In the genomic region with DNA sequence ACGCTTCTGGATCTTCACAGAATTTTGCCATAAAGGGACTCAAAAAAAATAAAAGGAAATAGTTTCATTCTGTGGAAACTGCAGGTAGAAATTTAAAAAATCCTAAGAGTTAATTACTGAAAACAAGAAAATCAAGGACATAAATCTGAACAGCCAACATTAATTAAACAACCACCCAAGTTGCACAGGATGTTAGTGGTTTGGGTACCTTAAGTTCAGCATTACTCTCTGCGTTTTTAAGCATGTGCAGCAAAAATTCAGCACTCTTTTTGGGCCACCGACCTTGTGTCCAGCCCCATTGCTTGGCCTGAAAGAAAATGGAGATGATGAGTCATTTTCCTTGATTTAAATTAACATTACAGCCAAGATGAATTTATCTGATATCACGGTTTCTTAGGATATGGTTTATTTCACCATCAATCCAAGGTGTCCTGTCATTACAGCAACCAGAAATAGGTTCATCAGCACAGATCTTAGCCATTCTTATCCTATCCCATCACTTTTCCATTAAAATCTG, we compare ENCODE assay signal across 10 cellular contexts. TPM values are rescaled to one million over a fixed set of nuclear protein-coding genes. Genes with fewer than 3 reads are reported as not detected.
DNase-seq lines count a peak whose midpoint lies in the region; ATAC-seq, FAIRE-seq and TF ChIP-seq lines count a peak whose summit lies in the region.
"Had no signal": no experiment of that assay in that cellular context is flagged by ENCODE, and none has a peak within 500 bp of the region (broad histone marks: within the 10 kb centered on the region; RNA-seq: fewer than 3 reads in every experiment).

No MANE protein-coding gene starts in this region.

- peak overlapping the region; percentile 98 for H3K27ac Mint-ChIP-seq in activated CD4-positive, alpha-beta T cell treated with anti-CD3 and anti-CD28 coated beads, Interleukin-2, amount 10 ng/mL, durations not matched to agents 7 days and 5 days

- H3K27me3 Mint-ChIP-seq in activated CD4-positive, alpha-beta T cell treated with anti-CD3 and anti-CD28 coated beads, Interleukin-2, amount 10 ng/mL, durations not matched to agents 7 days and 5 days: peaks cover 2% of the 10 kb centered on the region

- H3K36me3 ChIP-seq in SK-N-MC (ENCODE audit: insufficient read depth, low read length) (peaks cover 44% of the 10 kb centered on the region), smooth muscle cell (ENCODE audit: low read depth) (peaks cover 3% of the 10 kb centered on the region), kidney (ENCODE audit: control insufficient read depth in 1 of 2, insufficient read depth in 2 of 2, low read length in 2 of 2) (peaks cover 19 to 28% of the 10 kb centered on the region in 2 donors)

- peaks cover 53% of the 10 kb centered on the region for H3K36me3 Mint-ChIP-seq in activated CD4-positive, alpha-beta T cell treated with anti-CD3 and anti-CD28 coated beads, Interleukin-2, amount 10 ng/mL, durations not matched to agents 7 days and 5 days (ENCODE audit: low read depth)

- H3K4me1 Mint-ChIP-seq in activated CD4-positive, alpha-beta T cell treated with anti-CD3 and anti-CD28 coated beads, Interleukin-2, amount 10 ng/mL, durations not matched to agents 7 days and 5 days: peaks cover 60% of the 10 kb centered on the region

- no peak for DNase-seq in activated CD4-positive, alpha-beta T cell treated with anti-CD3 and anti-CD28 coated beads, Interleukin-2, amount 10 ng/mL, durations not matched to agents 7 days and 5 days
- DNase-seq in activated CD4-positive, alpha-beta T cell treated with anti-CD3 and anti-CD28 coated beads for 4 hours: no peak
- no peak for DNase-seq in SK-N-MC (ENCODE audit: low read depth, low spot score)
- DNase-seq in epithelial cell of proximal tubule (ENCODE audit: low read depth): no peak
- no peak for DNase-seq in smooth muscle cell (lab: John Stamatoyannopoulos, UW; ENCODE audit: unreplicated experiment)
- DNase-seq in kidney: no peak
- DNase-seq in urothelium cell line (ENCODE audit: low spot score): no peak
- DNase-seq: OCI-M1, substantia nigra had no signal

- CTCF ChIA-PET in activated CD4-positive, alpha-beta T cell treated with anti-CD3 and anti-CD28 coated beads, Interleukin-2, amount 10 ng/mL, durations not matched to agents 7 days and 5 days (lab: Charles Lee): interaction anchor here (0.6 kb wide), 1 partner anchor 43 kb away, joined by 5 read pairs; no protein-coding TSS in a partner anchor

- FAIRE-seq in kidney (lab: Jason Lieb, UNC) (no peak), urothelium cell line (lab: Jason Lieb, UNC) (no peak)

- H3K27me3 ChIP-seq in smooth muscle cell (ENCODE audit: low read depth): no peaks in the 10 kb centered on the region

- H3F3A ChIP-seq in smooth muscle cell (ENCODE audit: low read depth): peaks cover 48% of the 10 kb centered on the region

- peaks cover 43% of the 10 kb centered on the region for H3K79me2 ChIP-seq in smooth muscle cell (ENCODE audit: low read depth)

- peak overlapping the region; percentile 99 for H3K4me3 Mint-ChIP-seq in activated CD4-positive, alpha-beta T cell treated with anti-CD3 and anti-CD28 coated beads, Interleukin-2, amount 10 ng/mL, durations not matched to agents 7 days and 5 days

- POLR2A ChIA-PET in activated CD4-positive, alpha-beta T cell treated with anti-CD3 and anti-CD28 coated beads, Interleukin-2, amount 10 ng/mL, durations not matched to agents 7 days and 5 days (lab: Charles Lee): no interaction called here

- H3K4me1 ChIP-seq in smooth muscle cell (ENCODE audit: low read depth): peaks cover 42% of the 10 kb centered on the region
- H3K4me1 ChIP-seq in kidney (ENCODE audit: control insufficient read depth in 1 of 2, insufficient read depth in 1 of 2, low read depth in 1 of 2, low read length in 2 of 2): peaks cover 8 to 21% of the 10 kb centered on the region in 2 donors

- intact Hi-C loops in kidney (cut with DNase I): no loop called here

- WGBS in smooth muscle cell (ENCODE audit: low lambda C conversion rate): 77% methylated on average over 4 of the region's 4 CpGs

- H3K9me3 Mint-ChIP-seq in activated CD4-positive, alpha-beta T cell treated with anti-CD3 and anti-CD28 coated beads, Interleukin-2, amount 10 ng/mL, durations not matched to agents 7 days and 5 days: no peaks in the 10 kb centered on the region

- peak overlapping the region; percentile 95 for H3K4me2 ChIP-seq in smooth muscle cell

- H3K4me3 ChIP-seq in SK-N-MC: peak overlapping the region; percentile 83
- peak overlapping the region; percentile 73 for H3K4me3 ChIP-seq in epithelial cell of proximal tubule (ENCODE audit: low read depth, low read length)
- H3K4me3 ChIP-seq in smooth muscle cell: peak overlapping the region; percentile 89
- H3K4me3 ChIP-seq in kidney (ENCODE audit: low read length in 2 of 2): no peak overlapping the region

- TF ChIP-seq CTCF in epithelial cell of proximal tubule (conservative IDR thresholded peaks at IDR 0.05; ENCODE audit: low read depth, low read length) (no peak), smooth muscle cell (IDR thresholded peaks at IDR 0.05; ENCODE audit: borderline replicate concordance, insufficient read depth, poor library complexity, severe bottlenecking) (no peak), kidney (IDR thresholded peaks at IDR 0.05; ENCODE audit: borderline replicate concordance, extremely low read depth, insufficient read depth) (no peak)

- H3K27ac ChIP-seq in SK-N-MC: peak overlapping the region; percentile 95
- H3K27ac ChIP-seq in smooth muscle cell (ENCODE audit: low read depth): peak overlapping the region; percentile 93
- no peak overlapping the region for H3K27ac ChIP-seq in kidney (ENCODE audit: low read depth in 2 of 2, low read length in 2 of 2)

- H3K9ac ChIP-seq in SK-N-MC (ENCODE audit: insufficient read length): peak overlapping the region; percentile 99
- peak overlapping the region; percentile 98 for H3K9ac ChIP-seq in smooth muscle cell (ENCODE audit: low read depth)
- H3K9ac ChIP-seq in kidney (ENCODE audit: low read length in 2 of 2): peak overlapping the region in 1 of 2 donors; percentile 26

- no peak for ATAC-seq in HG03354 (IDR thresholded peaks at IDR 0.05; ENCODE audit: poor library complexity, severe bottlenecking, unreplicated experiment)

- peaks cover 31% of the 10 kb centered on the region for H4K20me1 ChIP-seq in smooth muscle cell (ENCODE audit: low read depth)

- H2AFZ ChIP-seq in smooth muscle cell (ENCODE audit: low read depth): no peak overlapping the region

- no peaks in the 10 kb centered on the region for H3K9me3 ChIP-seq in SK-N-MC (ENCODE audit: low read depth, low read length)
- H3K9me3 ChIP-seq in smooth muscle cell (replicated peaks; ENCODE audit: low read depth): no peaks in the 10 kb centered on the region
- no peaks in the 10 kb centered on the region for H3K9me3 ChIP-seq in kidney (ENCODE audit: control insufficient read depth in 1 of 2, low read length in 2 of 2)

RNA-seq across cellular contexts. Expression of a gene that starts 2.0 kb away (rescaled TPM):
- total RNA-seq in activated CD4-positive, alpha-beta T cell treated with anti-CD3 and anti-CD28 coated beads, Interleukin-2, amount 10 ng/mL, durations not matched to agents 7 days and 5 days: 1,000 to 10,000 TPM; 1,398 to 1,634 TPM
- total RNA-seq in epithelial cell of proximal tubule (2,565 and 4,223 TPM in 2 replicates), smooth muscle cell (1,873 and 2,023 TPM in 2 replicates), kidney (1,350 TPM)
- polyA plus RNA-seq in smooth muscle cell (740 and 855 TPM in 2 replicates), kidney (ENCODE audit: insufficient read depth, low read depth, low replicate concordance) (2,171 TPM)

RNA-seq across cellular contexts. Expression of a gene that starts 3.3 kb away (rescaled TPM):
- 10 to 100 TPM; 27.3 to 34.7 TPM for total RNA-seq in activated CD4-positive, alpha-beta T cell treated with anti-CD3 and anti-CD28 coated beads, Interleukin-2, amount 10 ng/mL, durations not matched to agents 7 days and 5 days
- total RNA-seq in epithelial cell of proximal tubule: 39.7 and 59.2 TPM in 2 replicates
- 74.9 and 99.4 TPM in 2 replicates for total RNA-seq in smooth muscle cell
- 87.2 and 87.7 TPM in 2 replicates for polyA plus RNA-seq in smooth muscle cell
- 58.6 TPM for total RNA-seq in kidney
- polyA plus RNA-seq in kidney (ENCODE audit: insufficient read depth, low read depth, low replicate concordance): 120 TPM

RNA-seq across cellular contexts. Expression of a gene that starts 29.9 kb away (rescaled TPM):
- 10 to 100 TPM; 60.5 to 66.3 TPM for total RNA-seq in activated CD4-positive, alpha-beta T cell treated with anti-CD3 and anti-CD28 coated beads, Interleukin-2, amount 10 ng/mL, durations not matched to agents 7 days and 5 days
- total RNA-seq in epithelial cell of proximal tubule (37.6 and 40.4 TPM in 2 replicates), smooth muscle cell (63.1 and 79.7 TPM in 2 replicates), kidney (57.4 TPM)
- polyA plus RNA-seq in smooth muscle cell (41.8 and 42.3 TPM in 2 replicates), kidney (ENCODE audit: insufficient read depth, low read depth, low replicate concordance) (24.3 TPM)

Comparison
In these comparisons a context has a peak if more than half of its experiments do, and no peak if none do; other contexts are left out.
1. H3K27ac ChIP-seq: peak in SK-N-MC (single experiment) and smooth muscle cell (single experiment); none in kidney (0 of 2).
2. H3K4me3 ChIP-seq: peak in SK-N-MC (single experiment), epithelial cell of proximal tubule (single experiment) and smooth muscle cell (single experiment); none in kidney (0 of 2).